Comparison of ENCODE assay signal across 8 cellular contexts in genomic region chrX:154516655-154517100, GRCh38. TPM values are rescaled to one million over a fixed set of nuclear protein-coding genes. Genes with fewer than 3 reads are reported as not detected.
DNase-seq lines count a peak whose midpoint lies in the region; ATAC-seq and TF ChIP-seq lines count a peak whose summit lies in the region.

No MANE protein-coding gene starts in this region.

- peak overlapping the region; percentile 39 for H3K4me3 ChIP-seq in astrocyte of the spinal cord (ENCODE audit: low read depth, low read length)

- ATAC-seq in HG03354 (IDR thresholded peaks at IDR 0.05; ENCODE audit: poor library complexity, severe bottlenecking, unreplicated experiment) (peak; percentile 8), HG02938 (IDR thresholded peaks at IDR 0.05; ENCODE audit: unreplicated experiment) (no peak)
- ATAC-seq in stimulated activated effector memory CD8-positive, alpha-beta T cell treated with anti-CD3 and anti-CD28 coated beads, Interleukin-12 subunit alpha, Interleukin-12 subunit beta, amount 100 ng/mL, for 72 hours = peak; percentile 2

- in situ Hi-C loops in astrocyte of the spinal cord (cut with HindIII; ENCODE audit: low sequenced_read_pairs) = no loop called here

- H3K36me3 Mint-ChIP-seq in immature natural killer cell = no peaks in the 10 kb centered on the region
- peaks cover 5% of the 10 kb centered on the region for H3K36me3 Mint-ChIP-seq in stimulated activated effector memory CD8-positive, alpha-beta T cell treated with anti-CD3 and anti-CD28 coated beads, Interleukin-12 subunit alpha, Interleukin-12 subunit beta, amount 100 ng/mL, for 72 hours

- peaks cover 17 to 26% of the 10 kb centered on the region in 2 donors for H3K4me1 Mint-ChIP-seq in immature natural killer cell
- peaks cover 16% of the 10 kb centered on the region for H3K4me1 Mint-ChIP-seq in stimulated activated effector memory CD8-positive, alpha-beta T cell treated with anti-CD3 and anti-CD28 coated beads, Interleukin-12 subunit alpha, Interleukin-12 subunit beta, amount 100 ng/mL, for 72 hours

- TF ChIP-seq CTCF in astrocyte of the spinal cord (IDR thresholded peaks at IDR 0.05; ENCODE audit: low read depth, low read length) = no peak

- peak overlapping the region; percentile 82 to 95 (median 94) for H3K27ac Mint-ChIP-seq in immature natural killer cell
- peak overlapping the region; percentile 84 for H3K27ac Mint-ChIP-seq in stimulated activated effector memory CD8-positive, alpha-beta T cell treated with anti-CD3 and anti-CD28 coated beads, Interleukin-12 subunit alpha, Interleukin-12 subunit beta, amount 100 ng/mL, for 72 hours

- DNase-seq in DMS53 treated with DMSO at 0.1 percent for 48 hours (lab: John Stamatoyannopoulos, UW; ENCODE audit: unreplicated experiment) (peak; percentile 70), astrocyte of the spinal cord (ENCODE audit: low read depth, low spot score) (peak; percentile 47), immature natural killer cell (peak in 2 of 3 donors; percentile 43 to 60), DMS 273 treated with DMSO at 0.1 percent for 48 hours (lab: John Stamatoyannopoulos, UW) (no peak)
- no peak for DNase-seq in stimulated activated effector memory CD8-positive, alpha-beta T cell treated with anti-CD3 and anti-CD28 coated beads, Interleukin-12 subunit alpha, Interleukin-12 subunit beta, amount 100 ng/mL, for 72 hours (ENCODE audit: low spot score in 2 of 2)
- no peak for DNase-seq in stimulated activated naive CD4-positive, alpha-beta T cell treated with Interleukin-2 at 50 U/mL for 16 hours (lab: John Stamatoyannopoulos, UW)

- peaks cover 0 to 7% (median 4%) of the 10 kb centered on the region in 3 donors for H3K27me3 Mint-ChIP-seq in immature natural killer cell (ENCODE audit: low read depth in 3 of 3)

- peak overlapping the region; percentile 85 to 93 (median 89) for H3K4me3 Mint-ChIP-seq in immature natural killer cell
- peak overlapping the region; percentile 81 for H3K4me3 Mint-ChIP-seq in stimulated activated effector memory CD8-positive, alpha-beta T cell treated with anti-CD3 and anti-CD28 coated beads, Interleukin-12 subunit alpha, Interleukin-12 subunit beta, amount 100 ng/mL, for 72 hours

- H3K9me3 Mint-ChIP-seq in immature natural killer cell = peaks cover 0 to 2% (median 0%) of the 10 kb centered on the region in 6 donors
- no peaks in the 10 kb centered on the region for H3K9me3 Mint-ChIP-seq in stimulated activated effector memory CD8-positive, alpha-beta T cell treated with anti-CD3 and anti-CD28 coated beads, Interleukin-12 subunit alpha, Interleukin-12 subunit beta, amount 100 ng/mL, for 72 hours

RNA-seq across cellular contexts. Expression of gene FAM3A, which starts 0.6 kb away (rescaled TPM):
- polyA plus RNA-seq in immature natural killer cell = 10 to 100 TPM; 27.1 to 31.3 (median 30.1) TPM

RNA-seq across cellular contexts. Expression of gene SLC10A3, which starts 26.2 kb away (rescaled TPM):
- 100 to 1,000 TPM in 1 of 3 donors, 10 to 100 TPM in 2; 53.1 to 110 (median 91.1) TPM for polyA plus RNA-seq in immature natural killer cell

RNA-seq across cellular contexts. Expression of gene G6PD, which starts 30.0 kb away (rescaled TPM):
- polyA plus RNA-seq in immature natural killer cell = 10 to 100 TPM; 10.5 to 24.9 (median 12.1) TPM

RNA-seq across cellular contexts. Expression of gene UBL4A, which starts 30.3 kb away (rescaled TPM):
- 10 to 100 TPM; 56.3 to 68.9 (median 61.2) TPM for polyA plus RNA-seq in immature natural killer cell

RNA-seq across cellular contexts. Expression of gene IKBKG, which starts 30.7 kb away (rescaled TPM):
- polyA plus RNA-seq in immature natural killer cell = 10 to 100 TPM; 41.4 to 69.4 (median 45.9) TPM

Comparison
In these comparisons a context has a peak if more than half of its experiments do, and no peak if none do; other contexts are left out.
1. DNase-seq: peak in DMS53 treated with DMSO at 0.1 percent for 48 hours (single experiment), astrocyte of the spinal cord (single experiment) and immature natural killer cell (2 of 3); none in stimulated activated effector memory CD8-positive, alpha-beta T cell treated with anti-CD3 and anti-CD28 coated beads, Interleukin-12 subunit alpha, Interleukin-12 subunit beta, amount 100 ng/mL, for 72 hours (0 of 2), DMS 273 treated with DMSO at 0.1 percent for 48 hours (single experiment) and stimulated activated naive CD4-positive, alpha-beta T cell treated with Interleukin-2 at 50 U/mL for 16 hours (single experiment).